In the genomic region with DNA sequence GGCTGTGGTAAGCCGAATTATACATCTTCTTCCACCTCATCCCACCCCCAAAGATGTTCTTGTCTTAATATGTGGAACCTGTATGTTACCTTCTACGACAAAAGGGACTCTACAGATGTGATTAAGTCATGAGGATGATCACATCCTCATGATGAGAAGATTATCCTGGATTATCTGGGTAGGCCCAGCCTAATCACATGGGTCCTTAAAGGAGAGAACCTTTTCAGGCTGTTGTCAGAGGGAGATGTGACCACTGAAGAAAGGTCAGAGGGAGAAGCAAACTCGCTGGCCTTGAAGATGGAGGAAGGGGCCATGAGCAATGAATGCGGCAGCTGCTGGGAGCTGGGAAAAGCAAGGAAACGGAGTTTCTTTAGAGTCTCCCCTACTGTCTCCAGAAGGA, we compare ENCODE assay signal across 2 cellular contexts.
TF ChIP-seq lines count a peak whose summit lies in the region.

No MANE protein-coding gene starts in this region.

TF ChIP-seq in GM23338, 12 proteins besides CTCF, POLR2A, EP300 and RAD21:
- TF ChIP-seq NANOG (IDR thresholded peaks at IDR 0.05; ENCODE audit: borderline replicate concordance) (no peak), JUNB (IDR thresholded peaks at IDR 0.05; ENCODE audit: unreplicated experiment) (no peak), POLR2AphosphoS5 (IDR thresholded peaks at IDR 0.05; ENCODE audit: low read depth) (no peak), ZNF114 (CRISPR knock-in tag; IDR thresholded peaks at IDR 0.05) (no peak), ETS1 (IDR thresholded peaks at IDR 0.05) (no peak), CREB1 (CRISPR knock-in tag; IDR thresholded peaks at IDR 0.05; ENCODE audit: low read depth) (no peak)

TF ChIP-seq in K562, 482 proteins besides CTCF, POLR2A, EP300 and RAD21:
- no peak for TF ChIP-seq SAP30 (IDR thresholded peaks at IDR 0.05; ENCODE audit: borderline replicate concordance, insufficient read depth, low read depth, low read length, poor library complexity, severe bottlenecking)
- TF ChIP-seq YBX1 (IDR thresholded peaks at IDR 0.05), result no peak
- no peak for TF ChIP-seq BACH1 (tag; IDR thresholded peaks at IDR 0.05)
